Comparison of ENCODE assay signal across 14 cellular contexts in genomic region chr6:146851837-146852236, GRCh38.
DNase-seq lines count a peak whose midpoint lies in the region; ATAC-seq, FAIRE-seq and TF ChIP-seq lines count a peak whose summit lies in the region.
"Had no signal": no experiment of that assay in that cellular context is flagged by ENCODE, and none has a peak within 500 bp of the region (broad histone marks: within the 10 kb centered on the region; RNA-seq: fewer than 3 reads in every experiment).

No MANE protein-coding gene starts in this region.

- SMC1A ChIA-PET in GM12878 (lab: Charles Lee; ENCODE audit: uncharacterized antibody, unreplicated experiment) = no interaction called here

- H3K4me3 Mint-ChIP-seq in natural killer cell = no peak overlapping the region
- H3K4me3 Mint-ChIP-seq: activated B cell treated with CpG ODN at 0.5 μM for 24 hours had no signal

- BruUV-seq in GM12878 (replicated peaks; lab: Mats Ljungman, UMichigan) = no TSS peak

- no peaks in the 10 kb centered on the region for H4K20me1 ChIP-seq in GM12878 (ENCODE audit: control insufficient read depth, insufficient read depth)

- H3K27ac Mint-ChIP-seq in natural killer cell = peak overlapping the region in 1 of 2 donors; percentile 66
- H3K27ac Mint-ChIP-seq: activated B cell treated with CpG ODN at 0.5 μM for 24 hours had no signal

- no peak for TF ChIP-seq RAD21 in GM12878 (IDR thresholded peaks at IDR 0.05; ENCODE audit: insufficient read depth, low read depth, low read length)

- ATAC-seq in GM12878 (no peak), natural killer cell (peak; percentile 73 to 90 (median 74))

- DNase-seq in GM04504 (ENCODE audit: low read depth) = peak; percentile 77
- DNase-seq in MV-4-11 (lab: John Stamatoyannopoulos, UW) = peak; percentile 75
- DNase-seq in GM12878 (ENCODE audit: low read depth, low spot score) = no peak
- DNase-seq in natural killer cell = no peak
- no peak for DNase-seq in DMS79 treated with DMSO at 0.1 percent for 48 hours (lab: John Stamatoyannopoulos, UW)
- DNase-seq in left ventricle myocardium inferior = no peak
- DNase-seq in inferior parietal cortex (ENCODE audit: extremely low spot score) = no peak
- no peak for DNase-seq in GM10266 (ENCODE audit: extremely low spot score)
- DNase-seq: activated B cell treated with CpG ODN at 0.5 μM for 24 hours, NCI-H1930, small intestine had no signal

- POLR2A ChIA-PET in GM12878 (lab: Charles Lee) = no interaction called here

- in situ Hi-C loops in GM12878 (cut with MboI) = loop anchor here (10.0 kb wide), 2 partner anchors 433 to 1313 kb away; no protein-coding TSS in a partner anchor

- peaks cover 30% of the 10 kb centered on the region in 2 donors for H3K4me1 Mint-ChIP-seq in natural killer cell
- H3K4me1 Mint-ChIP-seq: activated B cell treated with CpG ODN at 0.5 μM for 24 hours had no signal

- H3K4me2 ChIP-seq in GM12878 (ENCODE audit: control insufficient read depth, insufficient read depth) = no peak overlapping the region

- H3K4me1 ChIP-seq in GM12878 (ENCODE audit: control insufficient read depth, insufficient read depth, low read length) = no peaks in the 10 kb centered on the region
- no peaks in the 10 kb centered on the region for H3K4me1 ChIP-seq in left ventricle myocardium inferior

- H3K27me3 Mint-ChIP-seq in natural killer cell (ENCODE audit: low read depth in 2 of 2) = peaks cover 3 to 8% of the 10 kb centered on the region in 2 donors

- H3K36me3 ChIP-seq in GM12878 (ENCODE audit: control insufficient read depth in 2 of 2, insufficient read depth in 2 of 2, low read length in 1 of 2) = no peaks in the 10 kb centered on the region
- no peaks in the 10 kb centered on the region for H3K36me3 ChIP-seq in left ventricle myocardium inferior

- no peak for TF ChIP-seq POLR2A in GM12878 (IDR thresholded peaks at IDR 0.05; ENCODE audit: low read depth, low read length)

- H3K27me3 ChIP-seq in GM12878 (replicated peaks in 1 of 2; ENCODE audit: control insufficient read depth in 2 of 2, insufficient read depth in 2 of 2, low read length in 1 of 2) (no peaks in the 10 kb centered on the region), left ventricle myocardium inferior (ENCODE audit: low read depth) (no peaks in the 10 kb centered on the region)

- H3K9me3 ChIP-seq in GM12878 (replicated peaks; ENCODE audit: control insufficient read depth, insufficient read depth, low read length) (no peaks in the 10 kb centered on the region), left ventricle myocardium inferior (replicated peaks) (no peaks in the 10 kb centered on the region)

- no peak for TF ChIP-seq EP300 in GM12878 (IDR thresholded peaks at IDR 0.05; ENCODE audit: borderline replicate concordance in 1 of 2, control insufficient read depth in 1 of 2, low read depth in 2 of 2, low read length in 2 of 2)

- no peaks in the 10 kb centered on the region for H3K79me2 ChIP-seq in GM12878 (ENCODE audit: control insufficient read depth, insufficient read depth, low read length)

- no peak for TF ChIP-seq CTCF in GM12878 (IDR thresholded peaks at IDR 0.05 in 2 of 3, conservative IDR thresholded peaks at IDR 0.05 in 1 of 3; ENCODE audit: control insufficient read depth in 2 of 3, extremely low read depth in 1 of 3, insufficient read depth in 1 of 3, low read depth in 3 of 3, low read length in 3 of 3)
- TF ChIP-seq CTCF in natural killer cell (IDR thresholded peaks at IDR 0.05) = no peak
- TF ChIP-seq CTCF in left ventricle myocardium inferior (IDR thresholded peaks at IDR 0.05; ENCODE audit: borderline replicate concordance) = no peak
- TF ChIP-seq CTCF in GM10266 (IDR thresholded peaks at IDR 0.05; ENCODE audit: control insufficient read depth, insufficient read depth, low read depth, missing control alignments) = no peak

- intact Hi-C loops in GM12878 (cut with micrococcal nuclease; ENCODE audit: unreplicated experiment) (loop anchor here (10.0 kb wide), 1 partner anchor 533 kb away; no protein-coding TSS in a partner anchor), natural killer cell (cut with micrococcal nuclease) (no loop called here), left ventricle myocardium inferior (cut with micrococcal nuclease) (no loop called here)

- FAIRE-seq in GM12878 (lab: Jason Lieb, UNC) = no peak
- FAIRE-seq: G401.6, small intestine had no signal

- RAD21 ChIA-PET in GM12878 (lab: Charles Lee; ENCODE audit: unreplicated experiment) = no interaction called here

- WGBS in GM12878 (ENCODE audit: insufficient coverage, insufficient replicate concordance, low lambda C conversion rate, missing lambda C conversion rate) = 0% methylated on average over 1 of the region's 1 CpG

- CTCF ChIA-PET in GM12878 (lab: Yijun Ruan, JAX) = no interaction called here

- H2AFZ ChIP-seq in GM12878 (ENCODE audit: control insufficient read depth, low read depth, low read length) = no peak overlapping the region

- H3K4me3 ChIP-seq in GM12878 (no peak overlapping the region), left ventricle myocardium inferior (no peak overlapping the region)

- H3K9ac ChIP-seq in GM12878 (ENCODE audit: control insufficient read depth, insufficient read depth, low read length) = no peak overlapping the region

- no peaks in the 10 kb centered on the region for H3K36me3 Mint-ChIP-seq in natural killer cell

- no peaks in the 10 kb centered on the region for H3K9me3 Mint-ChIP-seq in natural killer cell
- H3K9me3 Mint-ChIP-seq: activated B cell treated with CpG ODN at 0.5 μM for 24 hours had no signal

- H3K27ac ChIP-seq in GM12878 (ENCODE audit: control insufficient read depth, insufficient read depth) (no peak overlapping the region), left ventricle myocardium inferior (replicated peaks) (no peak overlapping the region)
- H3K27ac ChIP-seq: HL-60, RWPE1 had no signal

TF ChIP-seq in GM12878, 131 proteins besides CTCF, POLR2A, EP300 and RAD21:
- TF ChIP-seq RUNX3 (IDR thresholded peaks at IDR 0.05; ENCODE audit: low read length) = 0 out of 2 replicates have a peak, but pooled peaks have one; percentile 11
- TF ChIP-seq SPI1 (IDR thresholded peaks at IDR 0.05; ENCODE audit: borderline replicate concordance, insufficient read depth, low read depth, low read length) = no peak

Comparison
In these comparisons a context has a peak if more than half of its experiments do, and no peak if none do; other contexts are left out.
1. DNase-seq: peak in GM04504 (single experiment) and MV-4-11 (single experiment); none in GM12878 (single experiment), natural killer cell (single experiment), DMS79 treated with DMSO at 0.1 percent for 48 hours (single experiment), left ventricle myocardium inferior (single experiment), inferior parietal cortex (single experiment) and GM10266 (single experiment).